In genomic region chr11:119019996-119020395, GRCh38 we compare ENCODE assay signal across 10 cellular contexts. TPM values are rescaled to one million over a fixed set of nuclear protein-coding genes. Genes with fewer than 3 reads are reported as not detected.
DNase-seq lines count a peak whose midpoint lies in the region; ATAC-seq, FAIRE-seq and TF ChIP-seq lines count a peak whose summit lies in the region.
"Had no signal": no experiment of that assay in that cellular context is flagged by ENCODE, and none has a peak within 500 bp of the region (broad histone marks: within the 10 kb centered on the region; RNA-seq: fewer than 3 reads in every experiment).

No MANE protein-coding gene starts in this region.

- no peak overlapping the region for H2AK5ac ChIP-seq in H1 (ENCODE audit: low read depth, low read length)

- peaks cover 82% of the 10 kb centered on the region for H3K36me3 Mint-ChIP-seq in CD8-positive, alpha-beta T cell

- peaks cover 64% of the 10 kb centered on the region for H3K4me1 Mint-ChIP-seq in CD8-positive, alpha-beta T cell (ENCODE audit: low read depth)

- no peak overlapping the region for H3K4ac ChIP-seq in H1 (replicated peaks; ENCODE audit: insufficient read length, low read depth, low read length)

- no peak overlapping the region for H2BK20ac ChIP-seq in H1 (ENCODE audit: low read length)

- no peak overlapping the region for H3K14ac ChIP-seq in H1 (ENCODE audit: insufficient read length)

- no peaks in the 10 kb centered on the region for H3K9me2 ChIP-seq in MM.1S (replicated peaks; ENCODE audit: insufficient read depth, low read length)

- H3K18ac ChIP-seq in H1 (ENCODE audit: extremely low read depth, low read length), result no peak overlapping the region

- intact Hi-C loops in CD8-positive, alpha-beta T cell (cut with DNase I, micrococcal nuclease), result loop anchor here (2.0 to 5.0 kb wide), 4 partner anchors 93 to 448 kb away; partner anchors contain the start of genes ARCN1 (in 2 of the 2), BCL9L (in 1 of the 2), DDX6 (in 1 of the 2) and USP2 (in 1 of the 2)

- no peaks in the 10 kb centered on the region; the same call in 1 of the 2 replicates for H3K23me2 ChIP-seq in H1 (ENCODE audit: low read depth, low read length)

- H3K23ac ChIP-seq in H1 (ENCODE audit: insufficient read length), result no peak overlapping the region

- H3K27ac Mint-ChIP-seq in CD8-positive, alpha-beta T cell, result peak overlapping the region; percentile 99

- peaks cover 67% of the 10 kb centered on the region for H3F3A ChIP-seq in MM.1S (ENCODE audit: insufficient read depth, low read length)

- no peak for TF ChIP-seq POLR2A in H1 (IDR thresholded peaks at IDR 0.05; ENCODE audit: control extremely low read depth in 1 of 2, low read depth in 2 of 2, low read length in 2 of 2)

- H4K20me1 ChIP-seq in MM.1S (ENCODE audit: insufficient read depth, low read length) (0 out of 2 replicates have a peak, but pooled peaks cover 3% of the 10 kb centered on the region), H1 (replicated peaks in 1 of 2; ENCODE audit: control insufficient read depth in 1 of 2, insufficient read depth in 2 of 2, low read length in 2 of 2) (peaks cover 0 to 10% of the 10 kb centered on the region in 2 experiments), osteoblast (ENCODE audit: insufficient read depth, low read length) (peaks cover 17% of the 10 kb centered on the region)

- no peak overlapping the region for H3K56ac ChIP-seq in H1 (replicated peaks; ENCODE audit: insufficient read length, low read depth, low read length)

- H3K4me3 ChIP-seq in CD8-positive, alpha-beta T cell (ENCODE audit: low read depth, low read length), result peak overlapping the region; percentile 98
- H3K4me3 ChIP-seq in MM.1S (ENCODE audit: low read length) (peak overlapping the region; percentile 97), H1 (ENCODE audit: extremely low read depth in 1 of 4, insufficient read depth in 2 of 4, low read depth in 3 of 4, low read length in 4 of 4) (peak overlapping the region in 3 of 4 experiments; percentile 94 to 99 (median 96); a peak in 4 of 8 replicates), osteoblast (ENCODE audit: insufficient read depth, low read length) (peak overlapping the region; percentile 99)

- TF ChIP-seq EP300 in H1 (IDR thresholded peaks at IDR 0.05; ENCODE audit: borderline replicate concordance in 1 of 2, low read depth in 2 of 2, low read length in 2 of 2), result no peak

- H3K9ac ChIP-seq in MM.1S (ENCODE audit: low read length), result peak overlapping the region; percentile 92; the same call in 1 of the 2 replicates
- no peak overlapping the region for H3K9ac ChIP-seq in H1 (replicated peaks in 1 of 4; ENCODE audit: extremely low read depth in 1 of 4, low read depth in 3 of 4, low read length in 3 of 4)

- peaks cover 51% of the 10 kb centered on the region for H3K4me1 ChIP-seq in CD8-positive, alpha-beta T cell (ENCODE audit: insufficient read depth, low read length)
- H3K4me1 ChIP-seq in MM.1S (ENCODE audit: low read length) (peaks cover 50% of the 10 kb centered on the region), H1 (replicated peaks in 1 of 4; ENCODE audit: control insufficient read depth in 3 of 4, insufficient read depth in 4 of 4, low read length in 3 of 4) (peaks cover 0 to 9% (median 2%) of the 10 kb centered on the region in 4 experiments; a peak in 4 of 7 replicates), osteoblast (ENCODE audit: insufficient read depth, low read length) (peaks cover 21% of the 10 kb centered on the region)

- no peaks in the 10 kb centered on the region for H3K9me3 Mint-ChIP-seq in CD8-positive, alpha-beta T cell

- no peak overlapping the region for H2BK12ac ChIP-seq in H1 (ENCODE audit: low read depth, low read length)

- POLR2A ChIA-PET in CD8-positive, alpha-beta T cell (lab: Charles Lee), result interaction anchor here (0.6 to 3.2 kb wide), 3 partner anchors 8 to 37 kb away, joined by 3 to 21 read pairs (median 20); partner anchors contain the start of genes HYOU1 and SLC37A4
- POLR2A ChIA-PET in H1 (lab: Charles Lee; ENCODE audit: partially characterized antibody), result interaction anchor here (1.1 to 18.5 kb wide), 11 partner anchors 7 to 402 kb away, joined by 3 to 264 read pairs (median 6); partner anchors contain the start of genes CENATAC, DDX6, DPAGT1 and HMBS

- H3K79me1 ChIP-seq in H1 (ENCODE audit: low read depth, low read length), result peaks cover 5% of the 10 kb centered on the region

- H3K4me2 ChIP-seq in MM.1S (ENCODE audit: low read depth, low read length) (peak overlapping the region; percentile 95), H1 (ENCODE audit: insufficient read depth in 1 of 2, low read depth in 2 of 2, low read length in 2 of 2) (peak overlapping the region; percentile 48 to 75), osteoblast (ENCODE audit: insufficient read depth, low read length) (peak overlapping the region; percentile 89)

- ATAC-seq in CD8-positive, alpha-beta T cell, result no peak
- ATAC-seq in esophagus mucosa, result no peak
- ATAC-seq: left cardiac atrium had no signal

- WGBS in H1 (ENCODE audit: extremely low coverage in 1 of 2, insufficient coverage in 1 of 2, insufficient read length in 1 of 2, insufficient replicate concordance in 2 of 2, low coverage in 1 of 2, low lambda C conversion rate in 2 of 2, missing lambda C conversion rate in 1 of 2), 2 experiments, result 77% methylated on average over 2 of the region's 2 CpGs; no CpG with 5 or more reads in 1 of the 2 experiments

- H2BK120ac ChIP-seq in H1 (replicated peaks; ENCODE audit: low read depth, low read length), result no peak overlapping the region

- no peak for TF ChIP-seq RAD21 in H1 (IDR thresholded peaks at IDR 0.05 in 1 of 2, conservative IDR thresholded peaks at IDR 0.05 in 1 of 2; ENCODE audit: low read depth in 2 of 2, low read length in 2 of 2)

- TF ChIP-seq CTCF in CD8-positive, alpha-beta T cell (IDR thresholded peaks at IDR 0.05), result no peak
- TF ChIP-seq CTCF in MM.1S (IDR thresholded peaks at IDR 0.05; ENCODE audit: low read length) (no peak), H1 (IDR thresholded peaks at IDR 0.05; ENCODE audit: control extremely low read depth in 1 of 3, insufficient read depth in 1 of 3, low read depth in 1 of 3, low read length in 3 of 3) (no peak), osteoblast (IDR thresholded peaks at IDR 0.05; ENCODE audit: extremely low read depth, low read depth, low read length) (no peak)

- peak overlapping the region; percentile 15 for H4K5ac ChIP-seq in H1 (ENCODE audit: insufficient read length, low read depth, low read length)

- no peak for FAIRE-seq in H1 (lab: Jason Lieb, UNC)
- FAIRE-seq: GM18507 had no signal

- H3K36me3 ChIP-seq in CD8-positive, alpha-beta T cell (ENCODE audit: insufficient read depth, low read length), result peaks cover 37% of the 10 kb centered on the region
- peaks cover 12% of the 10 kb centered on the region for H3K36me3 ChIP-seq in MM.1S (replicated peaks; ENCODE audit: insufficient read depth, low read length)
- peaks cover 24 to 57% (median 44%) of the 10 kb centered on the region in 4 experiments for H3K36me3 ChIP-seq in H1 (ENCODE audit: control insufficient read depth in 2 of 4, insufficient read depth in 4 of 4, low read length in 3 of 4)
- peaks cover 51% of the 10 kb centered on the region for H3K36me3 ChIP-seq in osteoblast (ENCODE audit: insufficient read depth, low read length)

- H2BK15ac ChIP-seq in H1 (ENCODE audit: low read length), result no peak overlapping the region

- no peak overlapping the region for H4K91ac ChIP-seq in H1 (replicated peaks; ENCODE audit: insufficient read length, low read length)

- H3K9me3 ChIP-seq in CD8-positive, alpha-beta T cell (ENCODE audit: low read length), result no peaks in the 10 kb centered on the region
- no peaks in the 10 kb centered on the region for H3K9me3 ChIP-seq in MM.1S (replicated peaks; ENCODE audit: insufficient read depth, low read length)
- no peaks in the 10 kb centered on the region for H3K9me3 ChIP-seq in H1 (ENCODE audit: insufficient read depth in 2 of 2, low read depth in 1 of 2, low read length in 1 of 2)
- H3K9me3 ChIP-seq in osteoblast (ENCODE audit: low read depth, low read length), result no peaks in the 10 kb centered on the region

- no peak overlapping the region for H4K8ac ChIP-seq in H1 (ENCODE audit: extremely low read depth, insufficient read depth, low read length)

- CTCF ChIA-PET in CD8-positive, alpha-beta T cell (lab: Charles Lee), result no interaction called here
- CTCF ChIA-PET in H1 (lab: Charles Lee; ENCODE audit: partially characterized antibody), result interaction anchor here (0.7 to 3.0 kb wide), 5 partner anchors 10 to 132 kb away, joined by 3 to 12 read pairs (median 3); partner anchors contain the start of genes C2CD2L and SLC37A4

- H3K4me3 Mint-ChIP-seq in CD8-positive, alpha-beta T cell, result peak overlapping the region; percentile 99

- H3K27me3 ChIP-seq in CD8-positive, alpha-beta T cell (ENCODE audit: insufficient read depth, low read length), result no peaks in the 10 kb centered on the region
- H3K27me3 ChIP-seq in MM.1S (replicated peaks; ENCODE audit: insufficient read depth, low read length) (no peaks in the 10 kb centered on the region), H1 (replicated peaks in 1 of 4; ENCODE audit: control insufficient read depth in 3 of 4, extremely low read depth in 1 of 4, insufficient read depth in 3 of 4, low read length in 3 of 4) (no peaks in the 10 kb centered on the region), osteoblast (ENCODE audit: insufficient read depth, low read length) (no peaks in the 10 kb centered on the region)

- H3K27ac ChIP-seq in CD8-positive, alpha-beta T cell (ENCODE audit: low read depth, low read length), result no peak overlapping the region
- H3K27ac ChIP-seq in MM.1S (ENCODE audit: low read length), result peak overlapping the region; percentile 93; the same call in 1 of the 2 replicates
- H3K27ac ChIP-seq in H1 (ENCODE audit: low read depth, low read length), result no peak overlapping the region
- H3K27ac ChIP-seq in osteoblast (ENCODE audit: low read depth, low read length), result no peak overlapping the region

- H2AFZ ChIP-seq in MM.1S (ENCODE audit: low read length) (no peak overlapping the region), H1 (ENCODE audit: low read length) (no peak overlapping the region), osteoblast (ENCODE audit: low read length) (no peak overlapping the region)

- DNase-seq in CD8-positive, alpha-beta T cell, result no peak
- DNase-seq in MM.1S (no peak), H1 (ENCODE audit: low read depth in 1 of 2, low spot score in 2 of 2) (no peak), osteoblast (ENCODE audit: insufficient read length, low spot score, missing footprints) (no peak), superior temporal gyrus (ENCODE audit: extremely low spot score) (no peak), dedifferentiated amniotic fluid mesenchymal stem cell (ENCODE audit: extremely low spot score) (no peak)
- no peak for DNase-seq in stimulated activated CD4-positive, alpha-beta T cell treated with anti-CD3 and anti-CD28 coated beads, Interleukin-2, amount 100 ng/mL, for 24 hours
- DNase-seq: left cardiac atrium had no signal

- no peaks in the 10 kb centered on the region for H3K27me3 Mint-ChIP-seq in CD8-positive, alpha-beta T cell (ENCODE audit: low read depth)

- no peak overlapping the region for H2BK5ac ChIP-seq in H1 (ENCODE audit: low read depth, low read length)

- H3K79me2 ChIP-seq in MM.1S (ENCODE audit: low read length) (peaks cover 88% of the 10 kb centered on the region), H1 (ENCODE audit: control insufficient read depth in 1 of 2, insufficient read depth in 2 of 2, low read length in 2 of 2) (peaks cover 15 to 52% of the 10 kb centered on the region in 2 experiments; a peak in 3 of 4 replicates), osteoblast (ENCODE audit: insufficient read depth, low read length) (peaks cover 70% of the 10 kb centered on the region)

RNA-seq across cellular contexts. Expression of gene TRAPPC4, which starts 1.4 kb away (rescaled TPM):
- 10 to 100 TPM; 65.6 to 73.3 TPM for total RNA-seq in CD8-positive, alpha-beta T cell
- 88.6 and 94.3 TPM in 2 replicates for total RNA-seq in H1 (2021; fragmentation: NEBNext Ultra II Directional; extraction: Animal tissue kit (Norgen Biotek cat#: 25700))
- polyA plus RNA-seq in H1 (2011; rRNA removed), result 223 and 240 TPM in 2 replicates
- polyA plus RNA-seq in H1 (2011; cell fraction: cytosol; rRNA removed), result 245 TPM
- 104 TPM for polyA plus RNA-seq in H1 (2011; cell fraction: nucleus; rRNA removed)
- polyA plus RNA-seq in H1 (2012, experiment 1 of 2), result 108 to 134 TPM (median 120 TPM) in 4 replicates
- 19.3 TPM for polyA plus RNA-seq in H1 (2012, experiment 2 of 2)
- polyA plus RNA-seq in H1 (2013, experiment 1 of 2), result 86.2 TPM
- 95.7 TPM for polyA plus RNA-seq in H1 (2013, experiment 2 of 2)
- 100 and 133 TPM in 2 replicates for polyA minus RNA-seq in H1 (2011; rRNA and poly(A)+ RNA removed)
- 26.9 TPM for polyA minus RNA-seq in H1 (2011; cell fraction: cytosol; rRNA and poly(A)+ RNA removed)
- 47.6 TPM for polyA minus RNA-seq in H1 (2011; cell fraction: nucleus; rRNA and poly(A)+ RNA removed)
- total RNA-seq in osteoblast (42.3 and 48.0 TPM in 2 replicates), esophagus mucosa (42.4 TPM)

RNA-seq across cellular contexts. Expression of gene RPS25, which starts 1.9 kb away (rescaled TPM):
- 1,000 to 10,000 TPM; 2,737 to 2,869 TPM for total RNA-seq in CD8-positive, alpha-beta T cell
- total RNA-seq in H1 (2021; fragmentation: NEBNext Ultra II Directional; extraction: Animal tissue kit (Norgen Biotek cat#: 25700)), result 1,525 and 1,551 TPM in 2 replicates
- 949 and 1,643 TPM in 2 replicates for polyA plus RNA-seq in H1 (2011; rRNA removed)
- 2,605 TPM for polyA plus RNA-seq in H1 (2011; cell fraction: cytosol; rRNA removed)
- polyA plus RNA-seq in H1 (2011; cell fraction: nucleus; rRNA removed), result 229 TPM
- 1,158 to 2,090 TPM (median 1,347 TPM) in 4 replicates for polyA plus RNA-seq in H1 (2012, experiment 1 of 2)
- polyA plus RNA-seq in H1 (2012, experiment 2 of 2), result 3,124 TPM
- 3,101 TPM for polyA plus RNA-seq in H1 (2013, experiment 1 of 2)
- polyA plus RNA-seq in H1 (2013, experiment 2 of 2), result 3,045 TPM
- polyA minus RNA-seq in H1 (2011; rRNA and poly(A)+ RNA removed), result 94.4 and 132 TPM in 2 replicates
- 544 TPM for polyA minus RNA-seq in H1 (2011; cell fraction: cytosol; rRNA and poly(A)+ RNA removed)
- polyA minus RNA-seq in H1 (2011; cell fraction: nucleus; rRNA and poly(A)+ RNA removed), result 151 TPM
- total RNA-seq in osteoblast, result 1,078 and 1,259 TPM in 2 replicates
- 1,002 TPM for total RNA-seq in esophagus mucosa

RNA-seq across cellular contexts. Expression of gene SLC37A4, which starts 10.7 kb away (rescaled TPM):
- total RNA-seq in CD8-positive, alpha-beta T cell, result 1 to 10 TPM; 4.0 to 4.6 TPM
- total RNA-seq in H1 (2021; fragmentation: NEBNext Ultra II Directional; extraction: Animal tissue kit (Norgen Biotek cat#: 25700)), result 29.0 and 35.1 TPM in 2 replicates
- 91.9 and 101 TPM in 2 replicates for polyA plus RNA-seq in H1 (2011; rRNA removed)
- polyA plus RNA-seq in H1 (2011; cell fraction: cytosol; rRNA removed), result 79.2 TPM
- polyA plus RNA-seq in H1 (2011; cell fraction: nucleus; rRNA removed), result 241 TPM
- polyA plus RNA-seq in H1 (2012, experiment 1 of 2), result 35.6 to 53.5 TPM (median 49.8 TPM) in 4 replicates
- 53.6 TPM for polyA plus RNA-seq in H1 (2012, experiment 2 of 2)
- polyA plus RNA-seq in H1 (2013, experiment 1 of 2), result 44.1 TPM
- polyA plus RNA-seq in H1 (2013, experiment 2 of 2), result 43.1 TPM
- polyA minus RNA-seq in H1 (2011; rRNA and poly(A)+ RNA removed), result 60.9 and 63.3 TPM in 2 replicates
- 23.0 TPM for polyA minus RNA-seq in H1 (2011; cell fraction: cytosol; rRNA and poly(A)+ RNA removed)
- polyA minus RNA-seq in H1 (2011; cell fraction: nucleus; rRNA and poly(A)+ RNA removed), result 45.7 TPM
- total RNA-seq in osteoblast, result 13.0 and 14.8 TPM in 2 replicates
- total RNA-seq in esophagus mucosa, result 7.2 TPM

RNA-seq across cellular contexts. Expression of gene CENATAC, which starts 22.1 kb away (rescaled TPM):
- total RNA-seq in CD8-positive, alpha-beta T cell, result 100 to 1,000 TPM; 103 to 116 TPM
- 33.1 and 36.4 TPM in 2 replicates for total RNA-seq in H1 (2021; fragmentation: NEBNext Ultra II Directional; extraction: Animal tissue kit (Norgen Biotek cat#: 25700))
- polyA plus RNA-seq in H1 (2011; rRNA removed), result 20.1 and 22.7 TPM in 2 replicates
- 27.0 TPM for polyA plus RNA-seq in H1 (2011; cell fraction: cytosol; rRNA removed)
- polyA plus RNA-seq in H1 (2011; cell fraction: nucleus; rRNA removed), result 33.9 TPM
- polyA plus RNA-seq in H1 (2012, experiment 1 of 2), result 31.1 to 37.2 TPM (median 35.4 TPM) in 4 replicates
- polyA plus RNA-seq in H1 (2012, experiment 2 of 2), result 15.7 TPM
- 41.8 TPM for polyA plus RNA-seq in H1 (2013, experiment 1 of 2)
- 33.2 TPM for polyA plus RNA-seq in H1 (2013, experiment 2 of 2)
- 29.4 and 32.4 TPM in 2 replicates for polyA minus RNA-seq in H1 (2011; rRNA and poly(A)+ RNA removed)
- polyA minus RNA-seq in H1 (2011; cell fraction: cytosol; rRNA and poly(A)+ RNA removed), result 18.3 TPM
- 50.4 TPM for polyA minus RNA-seq in H1 (2011; cell fraction: nucleus; rRNA and poly(A)+ RNA removed)
- total RNA-seq in osteoblast, result 37.6 and 37.7 TPM in 2 replicates
- total RNA-seq in esophagus mucosa, result 11.9 TPM

RNA-seq across cellular contexts. Expression of gene HYOU1, which starts 37.0 kb away (rescaled TPM):
- 100 to 1,000 TPM; 106 to 109 TPM for total RNA-seq in CD8-positive, alpha-beta T cell
- 293 and 295 TPM in 2 replicates for total RNA-seq in H1 (2021; fragmentation: NEBNext Ultra II Directional; extraction: Animal tissue kit (Norgen Biotek cat#: 25700))
- 229 and 239 TPM in 2 replicates for polyA plus RNA-seq in H1 (2011; rRNA removed)
- polyA plus RNA-seq in H1 (2011; cell fraction: cytosol; rRNA removed), result 202 TPM
- polyA plus RNA-seq in H1 (2011; cell fraction: nucleus; rRNA removed), result 288 TPM
- 173 to 236 TPM (median 223 TPM) in 4 replicates for polyA plus RNA-seq in H1 (2012, experiment 1 of 2)
- polyA plus RNA-seq in H1 (2012, experiment 2 of 2), result 152 TPM
- 284 TPM for polyA plus RNA-seq in H1 (2013, experiment 1 of 2)
- polyA plus RNA-seq in H1 (2013, experiment 2 of 2), result 265 TPM
- 323 and 367 TPM in 2 replicates for polyA minus RNA-seq in H1 (2011; rRNA and poly(A)+ RNA removed)
- polyA minus RNA-seq in H1 (2011; cell fraction: cytosol; rRNA and poly(A)+ RNA removed), result 136 TPM
- polyA minus RNA-seq in H1 (2011; cell fraction: nucleus; rRNA and poly(A)+ RNA removed), result 90.0 TPM
- 94.9 and 117 TPM in 2 replicates for total RNA-seq in osteoblast
- total RNA-seq in esophagus mucosa, result 63.2 TPM
